In genomic region chr20:32581839-32582658, GRCh38 we compare ENCODE assay signal across 1 cellular context.
TF ChIP-seq lines count a peak whose summit lies in the region.

No MANE protein-coding gene starts in this region.

TF ChIP-seq in HepG2, 621 proteins besides CTCF, POLR2A, EP300 and RAD21 (continued from another document and continues in another):
- TF ChIP-seq PLSCR1 (CRISPR knock-in tag; IDR thresholded peaks at IDR 0.05; ENCODE audit: borderline replicate concordance) = no peak
- no peak for TF ChIP-seq ZNF264 (CRISPR knock-in tag; IDR thresholded peaks at IDR 0.05)
- no peak for TF ChIP-seq FOXA3 (CRISPR knock-in tag; IDR thresholded peaks at IDR 0.05)
- no peak for TF ChIP-seq ZNF841 (CRISPR knock-in tag; IDR thresholded peaks at IDR 0.05; ENCODE audit: borderline replicate concordance)
- TF ChIP-seq CBX5 (CRISPR knock-in tag; IDR thresholded peaks at IDR 0.05; ENCODE audit: borderline replicate concordance) = no peak
- peak; percentile 81; the same call in 1 of the 2 replicates for TF ChIP-seq ZC3H13 (CRISPR knock-in tag; IDR thresholded peaks at IDR 0.05)
- peak; percentile 13; the same call in 1 of the 2 replicates for TF ChIP-seq TFDP2 (CRISPR knock-in tag; IDR thresholded peaks at IDR 0.05)
- TF ChIP-seq ETV5 (CRISPR knock-in tag; IDR thresholded peaks at IDR 0.05; ENCODE audit: borderline replicate concordance) = no peak; the same call in none of the 2 replicates
- peak; percentile 60; the same call in 1 of the 2 replicates for TF ChIP-seq SKIL (CRISPR knock-in tag; IDR thresholded peaks at IDR 0.05; ENCODE audit: borderline replicate concordance)
- no peak for TF ChIP-seq ZNF224 (CRISPR knock-in tag; IDR thresholded peaks at IDR 0.05)
- TF ChIP-seq SNRNP70 (IDR thresholded peaks at IDR 0.05; ENCODE audit: low read depth, low read length) = no peak
- TF ChIP-seq ZKSCAN5 (CRISPR knock-in tag; IDR thresholded peaks at IDR 0.05) = peak; percentile 47; the same call in 1 of the 2 replicates
- no peak for TF ChIP-seq ADNP (CRISPR knock-in tag; IDR thresholded peaks at IDR 0.05)
- no peak for TF ChIP-seq ZNF670 (CRISPR knock-in tag; IDR thresholded peaks at IDR 0.05; ENCODE audit: borderline replicate concordance)
- TF ChIP-seq REL (CRISPR knock-in tag; conservative IDR thresholded peaks at IDR 0.05) = peak; percentile 56; the same call in 1 of the 2 replicates
- TF ChIP-seq JUNB (CRISPR knock-in tag; IDR thresholded peaks at IDR 0.05; ENCODE audit: borderline replicate concordance) = no peak
- no peak for TF ChIP-seq BATF2 (CRISPR knock-in tag; IDR thresholded peaks at IDR 0.05)
- 0 out of 2 replicates have a peak, but pooled peaks have one; percentile 38 for TF ChIP-seq THAP11 (CRISPR knock-in tag; IDR thresholded peaks at IDR 0.05)
- no peak for TF ChIP-seq BORCS8-MEF2B (CRISPR knock-in tag; IDR thresholded peaks at IDR 0.05)
- no peak for TF ChIP-seq GLI4 (CRISPR knock-in tag; IDR thresholded peaks at IDR 0.05; ENCODE audit: borderline replicate concordance)
- no peak for TF ChIP-seq ARID2 (CRISPR knock-in tag; IDR thresholded peaks at IDR 0.05; ENCODE audit: borderline replicate concordance)
- TF ChIP-seq KDM4B (CRISPR knock-in tag; IDR thresholded peaks at IDR 0.05) = no peak
- TF ChIP-seq ZBTB14 (CRISPR knock-in tag; IDR thresholded peaks at IDR 0.05) = no peak; the same call in 1 of the 2 replicates
- no peak for TF ChIP-seq RFX5 (IDR thresholded peaks at IDR 0.05; ENCODE audit: low read depth, low read length)
- TF ChIP-seq ZSCAN25 (CRISPR knock-in tag; IDR thresholded peaks at IDR 0.05) = no peak
- no peak for TF ChIP-seq ZFP1 (CRISPR knock-in tag; IDR thresholded peaks at IDR 0.05)
- no peak for TF ChIP-seq SSRP1 (CRISPR knock-in tag; IDR thresholded peaks at IDR 0.05)
- no peak for TF ChIP-seq DZIP1 (CRISPR knock-in tag; IDR thresholded peaks at IDR 0.05)
- TF ChIP-seq ZNF704 (CRISPR knock-in tag; IDR thresholded peaks at IDR 0.05; ENCODE audit: borderline replicate concordance) = no peak
- no peak; the same call in 1 of the 2 replicates for TF ChIP-seq GFI1 (CRISPR knock-in tag; IDR thresholded peaks at IDR 0.05; ENCODE audit: borderline replicate concordance)
- no peak for TF ChIP-seq ZNF644 (CRISPR knock-in tag; IDR thresholded peaks at IDR 0.05; ENCODE audit: low read depth)
- no peak for TF ChIP-seq ZNF784 (CRISPR knock-in tag; IDR thresholded peaks at IDR 0.05; ENCODE audit: borderline replicate concordance)
- TF ChIP-seq ZNF12 (CRISPR knock-in tag; IDR thresholded peaks at IDR 0.05) = no peak
- peak; percentile 72; the same call in 1 of the 2 replicates for TF ChIP-seq ZZZ3 (CRISPR knock-in tag; IDR thresholded peaks at IDR 0.05; ENCODE audit: borderline replicate concordance)
- TF ChIP-seq KLF6 (CRISPR knock-in tag; IDR thresholded peaks at IDR 0.05) = no peak
- TF ChIP-seq GPBP1L1 (CRISPR knock-in tag; IDR thresholded peaks at IDR 0.05) = no peak
- TF ChIP-seq KIAA2018 (CRISPR knock-in tag; IDR thresholded peaks at IDR 0.05; ENCODE audit: borderline replicate concordance) = no peak
- TF ChIP-seq SP4 (CRISPR knock-in tag; IDR thresholded peaks at IDR 0.05) = 0 out of 2 replicates have a peak, but pooled peaks have one; percentile 58
- TF ChIP-seq ZFP82 (CRISPR knock-in tag; IDR thresholded peaks at IDR 0.05; ENCODE audit: borderline replicate concordance) = peak; percentile 2; the same call in 1 of the 2 replicates
- no peak for TF ChIP-seq CBX2 (IDR thresholded peaks at IDR 0.05; ENCODE audit: low read depth, low read length)
- TF ChIP-seq CBX2 (CRISPR knock-in tag; IDR thresholded peaks at IDR 0.05; ENCODE audit: low read depth) = no peak
- TF ChIP-seq ZNF614 (CRISPR knock-in tag; IDR thresholded peaks at IDR 0.05; ENCODE audit: borderline replicate concordance) = no peak
- TF ChIP-seq ERF (CRISPR knock-in tag; IDR thresholded peaks at IDR 0.05) = 0 out of 2 replicates have a peak, but pooled peaks have one; percentile 54
- TF ChIP-seq ZMAT3 (CRISPR knock-in tag; conservative IDR thresholded peaks at IDR 0.05) = 0 out of 2 replicates have a peak, but pooled peaks have one; percentile 40
